In genomic region chr1:85328713-85329376, GRCh38 we compare ENCODE assay signal across 10 cellular contexts. TPM values are rescaled to one million over a fixed set of nuclear protein-coding genes. Genes with fewer than 3 reads are reported as not detected.
DNase-seq lines count a peak whose midpoint lies in the region; ATAC-seq, FAIRE-seq and TF ChIP-seq lines count a peak whose summit lies in the region.
"Had no signal": no experiment of that assay in that cellular context is flagged by ENCODE, and none has a peak within 500 bp of the region (broad histone marks: within the 10 kb centered on the region; RNA-seq: fewer than 3 reads in every experiment).

No MANE protein-coding gene starts in this region.

- peaks cover 41% of the 10 kb centered on the region for H3K4me1 ChIP-seq in keratinocyte (ENCODE audit: control insufficient read depth, extremely low read depth, insufficient read depth, low read length)
- H3K4me1 ChIP-seq in thoracic aorta (ENCODE audit: control insufficient read depth in 1 of 2, low read depth in 2 of 2): peaks cover 20 to 32% of the 10 kb centered on the region in 2 donors

- TF ChIP-seq CTCF in astrocyte of the spinal cord (IDR thresholded peaks at IDR 0.05; ENCODE audit: low read depth, low read length) (no peak), keratinocyte (optimal IDR thresholded peaks at IDR 0.05 in 1 of 3, IDR thresholded peaks at IDR 0.05 in 1 of 3, conservative IDR thresholded peaks at IDR 0.05 in 1 of 3; ENCODE audit: extremely low read depth in 1 of 3, insufficient read depth in 2 of 3, low read length in 3 of 3) (no peak), thoracic aorta (IDR thresholded peaks at IDR 0.05) (no peak)

- no peaks in the 10 kb centered on the region for H3K9me1 ChIP-seq in keratinocyte (ENCODE audit: control insufficient read depth, extremely low read depth, insufficient read depth, low read length)

- H3K4me3 ChIP-seq in astrocyte of the spinal cord (ENCODE audit: low read depth, low read length): no peak overlapping the region
- H3K4me3 ChIP-seq in keratinocyte (ENCODE audit: control insufficient read depth in 2 of 3, extremely low read depth in 1 of 3, insufficient read depth in 2 of 3, low read depth in 1 of 3, low read length in 3 of 3): no peak overlapping the region
- no peak overlapping the region for H3K4me3 ChIP-seq in thoracic aorta

- H3K36me3 ChIP-seq in keratinocyte (ENCODE audit: control insufficient read depth in 2 of 2, extremely low read depth in 1 of 2, insufficient read depth in 2 of 2, low read length in 2 of 2): no peaks in the 10 kb centered on the region
- H3K36me3 ChIP-seq in thoracic aorta: no peaks in the 10 kb centered on the region

- no peaks in the 10 kb centered on the region for H4K20me1 ChIP-seq in keratinocyte (ENCODE audit: control insufficient read depth, extremely low read depth, insufficient read depth, low read length)

- no peaks in the 10 kb centered on the region for H3K9me3 ChIP-seq in keratinocyte (ENCODE audit: control insufficient read depth, low read depth, low read length)
- H3K9me3 ChIP-seq in thoracic aorta: no peaks in the 10 kb centered on the region

- H2AFZ ChIP-seq in keratinocyte (ENCODE audit: control insufficient read depth, low read length): no peak overlapping the region

- H3K4me2 ChIP-seq in keratinocyte (ENCODE audit: control insufficient read depth, extremely low read depth, insufficient read depth, low read depth, low read length): peak overlapping the region; percentile 30

- peak; percentile 97 for FAIRE-seq in keratinocyte (lab: Jason Lieb, UNC)
- FAIRE-seq: GM18507 had no signal

- H3K9ac ChIP-seq in keratinocyte (ENCODE audit: control insufficient read depth, extremely low read depth, insufficient read depth, low read length): peak overlapping the region; percentile 26

- H3K79me2 ChIP-seq in keratinocyte (ENCODE audit: control insufficient read depth, insufficient read depth, low read length): no peaks in the 10 kb centered on the region

- dilution Hi-C loops in keratinocyte (cut with MboI; ENCODE audit: extremely low pct_ligation_motif_present, low sequenced_read_pairs): no loop called here

- H3K27me3 ChIP-seq in keratinocyte (ENCODE audit: control insufficient read depth, extremely low read depth, insufficient read depth, low read length) (no peaks in the 10 kb centered on the region), thoracic aorta (replicated peaks; ENCODE audit: insufficient read depth) (no peaks in the 10 kb centered on the region)

- DNase-seq in HPDE6-E6E7 (ENCODE audit: extremely low spot score) (peak; percentile 73), astrocyte of the spinal cord (ENCODE audit: low read depth, low spot score) (peak; percentile 97), keratinocyte (ENCODE audit: low read depth, low spot score) (peak; percentile 81), thoracic aorta (ENCODE audit: low spot score) (no peak), OCI-M1 (lab: John Stamatoyannopoulos, UW) (no peak), G401 (ENCODE audit: low spot score) (no peak)
- DNase-seq: activated naive CD8-positive, alpha-beta T cell treated with anti-CD3 and anti-CD28 coated beads, Interleukin-2, amount 50 U/mL, for 24 hours had no signal

- H3K27ac ChIP-seq in keratinocyte (ENCODE audit: control insufficient read depth, insufficient read depth, low read length) (peak overlapping the region; percentile 86), thoracic aorta (peak overlapping the region; percentile 46 to 73)

- peak; percentile 61 for ATAC-seq in thoracic aorta (ENCODE audit: insufficient number of reproducible peaks, low FRiP score, low read depth)
- ATAC-seq in HG02623 (IDR thresholded peaks at IDR 0.05; ENCODE audit: unreplicated experiment): no peak
- ATAC-seq in HG02610 (IDR thresholded peaks at IDR 0.05; ENCODE audit: unreplicated experiment): no peak
- ATAC-seq: activated naive CD8-positive, alpha-beta T cell treated with anti-CD3 and anti-CD28 coated beads, Interleukin-2, amount 50 U/mL, for 24 hours had no signal

- in situ Hi-C loops in astrocyte of the spinal cord (cut with HindIII; ENCODE audit: low sequenced_read_pairs): no loop called here
- in situ Hi-C loops in G401 (cut with HindIII; ENCODE audit: low sequenced_read_pairs): loop anchor here (10.0 kb wide), 1 partner anchor 356 kb away; no protein-coding TSS in a partner anchor

RNA-seq across cellular contexts. Expression of gene BCL10, which starts 52.4 kb away (rescaled TPM):
- polyA plus RNA-seq in keratinocyte: 11.4 to 22.4 TPM (median 19.7 TPM) in 3 replicates
- polyA plus RNA-seq in keratinocyte (2011; ENCODE audit: low read depth): 98.8 TPM
- 10.7 and 21.3 TPM in 2 replicates for polyA plus RNA-seq in keratinocyte (2011; cell fraction: cytosol; rRNA removed)
- 14.1 and 16.6 TPM in 2 replicates for polyA plus RNA-seq in keratinocyte (2011; cell fraction: nucleus; rRNA removed)
- polyA plus RNA-seq in keratinocyte (2012; ENCODE audit: low replicate concordance): 20.7 and 24.5 TPM in 2 replicates
- polyA minus RNA-seq in keratinocyte: 10.6 to 20.8 TPM (median 14.6 TPM) in 3 replicates
- 28.4 TPM for polyA minus RNA-seq in keratinocyte (2011; cell fraction: cytosol; rRNA and poly(A)+ RNA removed)
- 12.0 and 20.0 TPM in 2 replicates for polyA minus RNA-seq in keratinocyte (2011; cell fraction: nucleus; rRNA and poly(A)+ RNA removed)
- 10 to 100 TPM; 13.8 to 34.2 TPM for total RNA-seq in thoracic aorta
- total RNA-seq in G401 (2014; rRNA removed; shearing (Covaris generic)): 6.7 and 7.9 TPM in 2 replicates

Comparison
In these comparisons a context has a peak if more than half of its experiments do, and no peak if none do; other contexts are left out.
1. DNase-seq: peak in HPDE6-E6E7 (single experiment), astrocyte of the spinal cord (single experiment) and keratinocyte (single experiment); none in thoracic aorta (single experiment), OCI-M1 (single experiment) and G401 (single experiment).